8 cellular contexts compared by ENCODE assay signal in the genomic region with DNA sequence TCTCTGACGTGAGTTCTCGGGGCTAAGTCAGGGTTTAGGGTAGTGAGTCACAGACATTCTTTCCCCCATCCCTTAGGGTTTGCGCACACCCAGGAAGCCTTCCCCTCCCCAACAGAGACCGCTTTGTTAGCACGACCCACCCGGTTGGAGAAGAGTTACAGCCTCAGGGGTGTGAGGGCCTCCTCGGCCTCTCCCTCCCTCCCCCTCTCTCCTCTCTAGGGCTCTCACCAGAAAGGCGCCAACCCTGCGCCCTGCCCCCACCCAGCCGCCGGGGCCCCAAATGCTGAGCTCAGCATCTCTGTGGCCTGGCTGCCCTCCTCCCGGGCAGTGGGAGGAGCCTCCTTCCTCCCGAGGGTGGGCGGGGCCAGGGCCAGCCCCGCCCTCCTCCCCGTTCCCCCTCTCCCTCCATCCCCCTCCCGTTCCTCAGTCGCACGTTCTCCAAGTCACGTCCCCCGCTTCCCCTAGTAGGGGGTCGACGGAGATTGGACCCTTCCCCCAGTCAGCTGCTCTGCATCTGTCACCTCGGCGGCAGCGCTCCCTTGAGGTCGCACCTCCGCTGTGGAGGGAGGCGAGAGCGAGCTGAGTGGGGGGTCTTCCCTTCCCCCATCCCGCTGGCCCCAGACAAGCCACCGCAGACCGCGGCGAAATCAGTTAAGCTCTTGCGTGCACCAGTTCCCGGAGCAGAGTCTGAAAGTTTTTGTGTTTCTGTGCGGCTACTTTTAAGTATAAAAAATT. TPM values are rescaled to one million over a fixed set of nuclear protein-coding genes. Genes with fewer than 3 reads are reported as not detected.
DNase-seq lines count a peak whose midpoint lies in the region; ATAC-seq lines count a peak whose summit lies in the region.

No MANE protein-coding gene starts in this region.

- ATAC-seq in HG03378 (IDR thresholded peaks at IDR 0.05; ENCODE audit: unreplicated experiment), result peak; percentile 37

- DNase-seq in AML-193 (lab: John Stamatoyannopoulos, UW) (peak; percentile 16 to 32), GM19238 (ENCODE audit: insufficient read length, low spot score) (peak; percentile 68), NOMO-1 treated with dmso at 0.1 percent for 144 hours (lab: John Stamatoyannopoulos, UW; ENCODE audit: unreplicated experiment) (peak; percentile 38), epithelial cell of prostate (ENCODE audit: low read depth, low spot score) (no peak), mucosa of gallbladder (ENCODE audit: low spot score) (peak; percentile 85)
- DNase-seq in activated CD8-positive, alpha-beta memory T cell treated with anti-CD3 and anti-CD28 coated beads, Interleukin-2, amount 50 U/mL, for 48 hours, result peak; percentile 96
- peak; percentile 58 to 63 for DNase-seq in stimulated activated CD8-positive, alpha-beta memory T cell treated with anti-CD3 and anti-CD28 coated beads, Interleukin-7, amount 100 ng/mL, for 1 hour (ENCODE audit: low read depth in 2 of 2)

- H3K27ac ChIP-seq in epithelial cell of prostate, result peak overlapping the region; percentile 96

RNA-seq across cellular contexts. Expression of a gene that starts 13.0 kb away (rescaled TPM):
- 191 TPM for total RNA-seq in mucosa of gallbladder

RNA-seq across cellular contexts. Expression of a gene that starts 44.7 kb away (rescaled TPM):
- total RNA-seq in mucosa of gallbladder, result 27.5 TPM

RNA-seq across cellular contexts. Expression of a gene that starts 44.9 kb away (rescaled TPM):
- 128 TPM for total RNA-seq in mucosa of gallbladder
